Comparison of ENCODE assay signal across 17 cellular contexts in the genomic region with DNA sequence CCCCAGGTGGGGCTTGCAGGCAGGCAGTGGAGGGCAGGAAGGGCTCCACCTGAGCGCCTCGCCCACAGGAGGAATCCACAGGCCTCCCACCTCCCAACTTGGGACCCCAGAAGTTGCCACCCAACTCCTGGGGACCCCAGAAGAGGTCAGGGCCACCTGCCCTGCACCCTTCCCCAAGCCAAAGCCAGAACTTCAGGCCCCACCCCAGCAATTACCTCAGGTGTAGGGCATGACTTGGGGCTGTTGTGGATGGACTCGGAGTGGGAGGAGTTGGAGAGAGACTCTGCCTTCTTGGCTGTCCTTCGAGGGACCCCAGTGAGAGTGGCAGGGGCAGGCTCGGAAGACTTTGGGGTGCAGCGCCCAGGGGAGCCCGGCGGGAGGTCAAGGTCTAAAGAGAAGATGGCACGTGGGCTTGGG. TPM values are rescaled to one million over a fixed set of nuclear protein-coding genes. Genes with fewer than 3 reads are reported as not detected.
DNase-seq lines count a peak whose midpoint lies in the region; ATAC-seq lines count a peak whose summit lies in the region.
"Had no signal": no experiment of that assay in that cellular context is flagged by ENCODE, and none has a peak within 500 bp of the region (broad histone marks: within the 10 kb centered on the region; RNA-seq: fewer than 3 reads in every experiment).

No MANE protein-coding gene starts in this region.

- no peaks in the 10 kb centered on the region for H3K9me3 Mint-ChIP-seq in activated CD4-positive, alpha-beta T cell treated with anti-CD3 and anti-CD28 coated beads for 36 hours (ENCODE audit: low read depth)
- H3K9me3 Mint-ChIP-seq in activated T-helper 2 cell treated with anti-CD3 and anti-CD28 coated beads, Interferon-gamma antibody, Interleukin-2, Interleukin-4, amounts not matched to agents 10 μg/mL and 5 μg/mL and 100 μg/mL, durations not matched to agents 14 hours and 24 hours and 36 hours, result no peaks in the 10 kb centered on the region
- H3K9me3 Mint-ChIP-seq: nephron had no signal

- H3K4me3 Mint-ChIP-seq in activated CD4-positive, alpha-beta T cell treated with anti-CD3 and anti-CD28 coated beads for 36 hours, result no peak overlapping the region
- no peak overlapping the region for H3K4me3 Mint-ChIP-seq in activated T-helper 2 cell treated with anti-CD3 and anti-CD28 coated beads, Interferon-gamma antibody, Interleukin-2, Interleukin-4, amounts not matched to agents 10 μg/mL and 5 μg/mL and 100 μg/mL, durations not matched to agents 14 hours and 24 hours and 36 hours (ENCODE audit: low read depth)
- H3K4me3 Mint-ChIP-seq: nephron had no signal

- no peaks in the 10 kb centered on the region for H3K36me3 ChIP-seq in trophoblast cell (ENCODE audit: control insufficient read depth in 1 of 2, insufficient read depth in 2 of 2, low read length in 2 of 2)
- H3K36me3 ChIP-seq: ascending aorta, transverse colon had no signal

- no peaks in the 10 kb centered on the region for H3K4me1 ChIP-seq in trophoblast cell (ENCODE audit: control insufficient read depth in 1 of 2, insufficient read depth in 2 of 2, low read length in 2 of 2)
- H3K4me1 ChIP-seq: ascending aorta, foreskin keratinocyte had no signal

- peaks cover 14% of the 10 kb centered on the region for H3K4me1 Mint-ChIP-seq in activated CD4-positive, alpha-beta T cell treated with anti-CD3 and anti-CD28 coated beads for 36 hours
- H3K4me1 Mint-ChIP-seq in activated T-helper 2 cell treated with anti-CD3 and anti-CD28 coated beads, Interferon-gamma antibody, Interleukin-2, Interleukin-4, amounts not matched to agents 10 μg/mL and 5 μg/mL and 100 μg/mL, durations not matched to agents 14 hours and 24 hours and 36 hours (ENCODE audit: low read depth), result peaks cover 12% of the 10 kb centered on the region
- H3K4me1 Mint-ChIP-seq: nephron had no signal

- no peak overlapping the region for H3K14ac ChIP-seq in trophoblast cell (ENCODE audit: low read length)

- H3K23ac ChIP-seq in trophoblast cell (ENCODE audit: low read length), result no peak overlapping the region

- no peaks in the 10 kb centered on the region for H3K79me2 ChIP-seq in trophoblast cell (ENCODE audit: control insufficient read depth, insufficient read depth, low read length, poor library complexity)

- no peaks in the 10 kb centered on the region for H3K79me1 ChIP-seq in trophoblast cell (ENCODE audit: low read length)

- no peak overlapping the region for H4K91ac ChIP-seq in trophoblast cell (ENCODE audit: low read depth, low read length)

- H3K27me3 Mint-ChIP-seq in activated CD4-positive, alpha-beta T cell treated with anti-CD3 and anti-CD28 coated beads for 36 hours, result no peaks in the 10 kb centered on the region
- no peaks in the 10 kb centered on the region for H3K27me3 Mint-ChIP-seq in activated T-helper 2 cell treated with anti-CD3 and anti-CD28 coated beads, Interferon-gamma antibody, Interleukin-2, Interleukin-4, amounts not matched to agents 10 μg/mL and 5 μg/mL and 100 μg/mL, durations not matched to agents 14 hours and 24 hours and 36 hours (ENCODE audit: low read depth)

- H2AK5ac ChIP-seq in trophoblast cell (ENCODE audit: low read length), result no peak overlapping the region

- no peak overlapping the region for H3K4me3 ChIP-seq in trophoblast cell (ENCODE audit: low read depth, low read length)
- H3K4me3 ChIP-seq: ascending aorta, dorsolateral prefrontal cortex, transverse colon had no signal

- peak overlapping the region; percentile 77 for H3K27ac Mint-ChIP-seq in activated CD4-positive, alpha-beta T cell treated with anti-CD3 and anti-CD28 coated beads for 36 hours
- peak overlapping the region; percentile 67 for H3K27ac Mint-ChIP-seq in activated T-helper 2 cell treated with anti-CD3 and anti-CD28 coated beads, Interferon-gamma antibody, Interleukin-2, Interleukin-4, amounts not matched to agents 10 μg/mL and 5 μg/mL and 100 μg/mL, durations not matched to agents 14 hours and 24 hours and 36 hours
- H3K27ac Mint-ChIP-seq: nephron had no signal

- DNase-seq in activated CD4-positive, alpha-beta T cell treated with anti-CD3 and anti-CD28 coated beads for 36 hours, result no peak
- DNase-seq in activated CD4-positive, alpha-beta T cell treated with anti-CD3 and anti-CD28 coated beads, Interleukin-2, amount 50 U/mL, for 1 hour, result no peak
- peak; percentile 9 for DNase-seq in activated T-helper 2 cell treated with anti-CD3 and anti-CD28 coated beads, Interferon-gamma antibody, Interleukin-2, Interleukin-4, amounts not matched to agents 10 μg/mL and 5 μg/mL and 100 μg/mL, durations not matched to agents 14 hours and 24 hours and 36 hours (ENCODE audit: low spot score)
- DNase-seq in trophoblast cell, result no peak
- DNase-seq in globus pallidus (ENCODE audit: low spot score), result no peak
- no peak for DNase-seq in NCI-H2081 (lab: John Stamatoyannopoulos, UW)
- DNase-seq in glomerular visceral epithelial cell (ENCODE audit: extremely low spot score), result no peak
- DNase-seq: NCI-H1105, SIG-M5 had no signal

- no peak overlapping the region for H3K4ac ChIP-seq in trophoblast cell (ENCODE audit: low read depth, low read length)

- no peak overlapping the region for H3K27ac ChIP-seq in trophoblast cell (ENCODE audit: low read depth, low read length)
- H3K27ac ChIP-seq: ascending aorta, foreskin keratinocyte had no signal

- POLR2A ChIA-PET in activated CD4-positive, alpha-beta T cell treated with anti-CD3 and anti-CD28 coated beads for 36 hours (lab: Charles Lee), result interaction anchor here (0.7 to 3.1 kb wide), 11 partner anchors 7 to 313 kb away, joined by 4 to 38 read pairs (median 15); a partner anchor contains a TSS

- H2BK5ac ChIP-seq in trophoblast cell (ENCODE audit: low read depth, low read length, poor library complexity), result no peak overlapping the region

- no peak overlapping the region for H4K12ac ChIP-seq in trophoblast cell (ENCODE audit: low read depth, low read length)

- H2BK12ac ChIP-seq in trophoblast cell (ENCODE audit: low read length), result peak overlapping the region; percentile 4

- CTCF ChIA-PET in activated CD4-positive, alpha-beta T cell treated with anti-CD3 and anti-CD28 coated beads for 36 hours (lab: Charles Lee), result interaction anchor here (0.5 to 5.9 kb wide), 57 partner anchors 8 to 323 kb away, joined by 3 to 94 read pairs (median 6); a partner anchor contains a TSS

- no peak for ATAC-seq in activated CD4-positive, alpha-beta T cell treated with anti-CD3 and anti-CD28 coated beads for 36 hours
- peak; percentile 15 for ATAC-seq in HG03460 (IDR thresholded peaks at IDR 0.05; ENCODE audit: unreplicated experiment)

- no peak overlapping the region for H2AFZ ChIP-seq in trophoblast cell (ENCODE audit: insufficient read depth, low read length, poor library complexity)

- no peak overlapping the region for H3K18ac ChIP-seq in trophoblast cell (ENCODE audit: low read length)

- no peak overlapping the region for H2BK120ac ChIP-seq in trophoblast cell (ENCODE audit: insufficient read depth, low read length, poor library complexity)

- WGBS in trophoblast cell (ENCODE audit: extremely low coverage, insufficient coverage, insufficient read length), result no CpG with 5 or more reads among the region's 9 CpGs

- H3K27me3 ChIP-seq in trophoblast cell (ENCODE audit: insufficient read depth, low read length), result no peaks in the 10 kb centered on the region
- H3K27me3 ChIP-seq: ascending aorta, dorsolateral prefrontal cortex, transverse colon had no signal

- H3K9ac ChIP-seq in trophoblast cell (ENCODE audit: low read length), result no peak overlapping the region

- no peak overlapping the region for H3K4me2 ChIP-seq in trophoblast cell (ENCODE audit: low read length)

- no peaks in the 10 kb centered on the region for H3K9me3 ChIP-seq in trophoblast cell (ENCODE audit: insufficient read depth, low read depth, low read length)
- H3K9me3 ChIP-seq: ascending aorta, transverse colon had no signal

- intact Hi-C loops in activated CD4-positive, alpha-beta T cell treated with anti-CD3 and anti-CD28 coated beads for 36 hours (cut with DNase I, micrococcal nuclease), result loop anchor here in 1 of 2 experiments (10.0 kb wide), 1 partner anchor 687 kb away; no protein-coding TSS in a partner anchor
- intact Hi-C loops in activated T-helper 2 cell treated with anti-CD3 and anti-CD28 coated beads, Interferon-gamma antibody, Interleukin-2, Interleukin-4, amounts not matched to agents 10 μg/mL and 5 μg/mL and 100 μg/mL, durations not matched to agents 14 hours and 24 hours and 36 hours (cut with micrococcal nuclease), result no loop called here

- no peak overlapping the region for H4K8ac ChIP-seq in trophoblast cell (ENCODE audit: low read depth, low read length)

- peaks cover 3% of the 10 kb centered on the region for H3K36me3 Mint-ChIP-seq in activated CD4-positive, alpha-beta T cell treated with anti-CD3 and anti-CD28 coated beads for 36 hours (ENCODE audit: low read depth)
- H3K36me3 Mint-ChIP-seq in activated T-helper 2 cell treated with anti-CD3 and anti-CD28 coated beads, Interferon-gamma antibody, Interleukin-2, Interleukin-4, amounts not matched to agents 10 μg/mL and 5 μg/mL and 100 μg/mL, durations not matched to agents 14 hours and 24 hours and 36 hours (ENCODE audit: low read depth), result peaks cover 41% of the 10 kb centered on the region

RNA-seq across cellular contexts. Expression of a gene that starts 10.5 kb away (rescaled TPM):
- 10 to 100 TPM; 11.8 to 12.4 TPM for total RNA-seq in activated CD4-positive, alpha-beta T cell treated with anti-CD3 and anti-CD28 coated beads for 36 hours
- 21.9 and 22.3 TPM in 2 replicates for total RNA-seq in activated T-helper 2 cell treated with anti-CD3 and anti-CD28 coated beads, Interferon-gamma antibody, Interleukin-2, Interleukin-4, amounts not matched to agents 10 μg/mL and 5 μg/mL and 100 μg/mL, durations not matched to agents 14 hours and 24 hours and 36 hours
- 1.1 and 1.3 TPM in 2 replicates for polyA plus RNA-seq in trophoblast cell (2013)
- total RNA-seq: NCI-H460 had no signal

RNA-seq across cellular contexts. Expression of a gene that starts 33.9 kb away (rescaled TPM):
- total RNA-seq in activated CD4-positive, alpha-beta T cell treated with anti-CD3 and anti-CD28 coated beads for 36 hours, result 100 to 1,000 TPM; 106 to 129 TPM
- total RNA-seq in activated T-helper 2 cell treated with anti-CD3 and anti-CD28 coated beads, Interferon-gamma antibody, Interleukin-2, Interleukin-4, amounts not matched to agents 10 μg/mL and 5 μg/mL and 100 μg/mL, durations not matched to agents 14 hours and 24 hours and 36 hours, result 153 and 160 TPM in 2 replicates
- polyA plus RNA-seq in trophoblast cell (2013), result 63.5 and 64.6 TPM in 2 replicates

RNA-seq across cellular contexts. Expression of a gene that starts 37.3 kb away (rescaled TPM):
- under 1 TPM in 1 of 2 experiments, not detected in 1; 0.07 TPM for total RNA-seq in activated CD4-positive, alpha-beta T cell treated with anti-CD3 and anti-CD28 coated beads for 36 hours
- not detected in 2 replicates for total RNA-seq in activated T-helper 2 cell treated with anti-CD3 and anti-CD28 coated beads, Interferon-gamma antibody, Interleukin-2, Interleukin-4, amounts not matched to agents 10 μg/mL and 5 μg/mL and 100 μg/mL, durations not matched to agents 14 hours and 24 hours and 36 hours
- not detected in 2 replicates for polyA plus RNA-seq in trophoblast cell (2013)
- total RNA-seq: A673, foreskin keratinocyte, NCI-H460, transverse colon had no signal
- polyA plus RNA-seq: foreskin keratinocyte had no signal
